ENCODE assay signal across 12 cellular contexts in the genomic region with DNA sequence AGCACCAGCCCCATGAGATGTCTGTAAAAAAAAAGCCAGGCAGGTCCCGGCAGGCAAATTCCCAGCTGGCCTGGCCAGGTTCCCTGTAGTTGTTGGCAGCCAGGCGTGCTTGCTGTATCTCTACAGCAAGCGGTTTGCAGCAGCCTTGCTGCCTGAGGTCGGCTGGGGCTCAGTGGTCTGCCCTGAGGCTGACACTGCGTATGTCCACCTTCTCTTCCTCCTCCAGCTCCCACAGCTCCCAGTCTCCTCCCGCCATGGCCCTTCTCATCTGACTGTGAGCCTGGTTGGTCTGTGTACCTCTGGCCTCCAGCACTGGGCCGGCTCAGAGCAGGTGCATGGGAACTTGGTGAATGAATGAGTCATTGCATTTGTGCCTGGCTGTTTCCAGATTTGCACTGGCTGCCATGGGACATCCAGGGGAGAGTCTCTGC. TPM values are rescaled to one million over a fixed set of nuclear protein-coding genes. Genes with fewer than 3 reads are reported as not detected.
DNase-seq lines count a peak whose midpoint lies in the region; ATAC-seq and TF ChIP-seq lines count a peak whose summit lies in the region.
"Had no signal": no experiment of that assay in that cellular context is flagged by ENCODE, and none has a peak within 500 bp of the region (broad histone marks: within the 10 kb centered on the region; RNA-seq: fewer than 3 reads in every experiment).

No MANE protein-coding gene starts in this region.

- no peak overlapping the region for H3K14ac ChIP-seq in IMR-90 (replicated peaks; ENCODE audit: low read depth, low read length)

- in situ Hi-C loops in IMR-90 (cut with MboI; ENCODE audit: low sequenced_read_pairs): no loop called here

- no peaks in the 10 kb centered on the region for H3K36me3 ChIP-seq in IMR-90 (ENCODE audit: control insufficient read depth, insufficient read depth, low read length)
- no peaks in the 10 kb centered on the region for H3K36me3 ChIP-seq in RWPE2 (ENCODE audit: low read depth)

- ATAC-seq in IMR-90 (ENCODE audit: low read depth): no peak
- peak; percentile 65 for ATAC-seq in RWPE2 (ENCODE audit: low read depth)
- ATAC-seq in natural killer cell treated with Interleukin-12 subunit alpha and Interleukin-12 subunit beta and Interleukin-15 and Interleukin-18, amount 100 ng/mL, for 72 hours: no peak
- ATAC-seq in HG03565 (IDR thresholded peaks at IDR 0.05; ENCODE audit: unreplicated experiment): no peak
- no peak for ATAC-seq in stimulated activated naive B cell treated with anti-CD40 and anti-IgM and Interleukin-4, amounts not matched to agents 10 μg/mL and 1 μg/mL and 100 μg/mL, for 72 hours (replicated peaks)

- H3K27ac Mint-ChIP-seq in natural killer cell treated with Interleukin-12 subunit alpha and Interleukin-12 subunit beta and Interleukin-15 and Interleukin-18, amount 100 ng/mL, for 72 hours: no peak overlapping the region
- no peak overlapping the region for H3K27ac Mint-ChIP-seq in stimulated activated naive B cell treated with anti-CD40 and anti-IgM and Interleukin-4, amounts not matched to agents 10 μg/mL and 1 μg/mL and 100 μg/mL, for 72 hours
- H3K27ac Mint-ChIP-seq: activated CD4-positive, alpha-beta T cell treated with anti-CD3 and anti-CD28 coated beads, Interleukin-2, amount 10 ng/mL, durations not matched to agents 7 days and 5 days; activated naive CD8-positive, alpha-beta T cell; CD4-positive, CD25-positive, alpha-beta regulatory T cell had no signal

- 36% methylated on average over 4 of the region's 7 CpGs; no CpG with 5 or more reads in 1 of the 2 experiments for WGBS in IMR-90 (ENCODE audit: extremely low coverage in 2 of 2, insufficient read length in 1 of 2), 2 experiments

- no peak for TF ChIP-seq CTCF in IMR-90 (conservative IDR thresholded peaks at IDR 0.05; ENCODE audit: low read depth, low read length)
- TF ChIP-seq CTCF in RWPE2 (IDR thresholded peaks at IDR 0.05; ENCODE audit: poor library complexity, severe bottlenecking): no peak

- H3K4me1 Mint-ChIP-seq in natural killer cell treated with Interleukin-12 subunit alpha and Interleukin-12 subunit beta and Interleukin-15 and Interleukin-18, amount 100 ng/mL, for 72 hours (ENCODE audit: low read depth in 2 of 2): no peaks in the 10 kb centered on the region
- no peaks in the 10 kb centered on the region for H3K4me1 Mint-ChIP-seq in stimulated activated naive B cell treated with anti-CD40 and anti-IgM and Interleukin-4, amounts not matched to agents 10 μg/mL and 1 μg/mL and 100 μg/mL, for 72 hours
- H3K4me1 Mint-ChIP-seq: activated CD4-positive, alpha-beta T cell treated with anti-CD3 and anti-CD28 coated beads, Interleukin-2, amount 10 ng/mL, durations not matched to agents 7 days and 5 days; CD4-positive, CD25-positive, alpha-beta regulatory T cell had no signal

- no peak overlapping the region for H2BK5ac ChIP-seq in IMR-90 (ENCODE audit: low read depth, low read length, poor library complexity, severe bottlenecking)

- no peaks in the 10 kb centered on the region for H3K36me3 Mint-ChIP-seq in natural killer cell treated with Interleukin-12 subunit alpha and Interleukin-12 subunit beta and Interleukin-15 and Interleukin-18, amount 100 ng/mL, for 72 hours
- H3K36me3 Mint-ChIP-seq in stimulated activated naive B cell treated with anti-CD40 and anti-IgM and Interleukin-4, amounts not matched to agents 10 μg/mL and 1 μg/mL and 100 μg/mL, for 72 hours: no peaks in the 10 kb centered on the region
- H3K36me3 Mint-ChIP-seq: activated naive CD8-positive, alpha-beta T cell; CD4-positive, CD25-positive, alpha-beta regulatory T cell had no signal

- no peak overlapping the region for H3K4me3 Mint-ChIP-seq in natural killer cell treated with Interleukin-12 subunit alpha and Interleukin-12 subunit beta and Interleukin-15 and Interleukin-18, amount 100 ng/mL, for 72 hours
- no peak overlapping the region for H3K4me3 Mint-ChIP-seq in stimulated activated naive B cell treated with anti-CD40 and anti-IgM and Interleukin-4, amounts not matched to agents 10 μg/mL and 1 μg/mL and 100 μg/mL, for 72 hours
- H3K4me3 Mint-ChIP-seq: activated CD4-positive, alpha-beta T cell treated with anti-CD3 and anti-CD28 coated beads, Interleukin-2, amount 10 ng/mL, durations not matched to agents 7 days and 5 days; activated naive CD8-positive, alpha-beta T cell; CD4-positive, CD25-positive, alpha-beta regulatory T cell had no signal

- no peak overlapping the region for H4K8ac ChIP-seq in IMR-90 (ENCODE audit: low read depth in 2 of 2, low read length in 2 of 2)

- BruUV-seq in IMR-90 (replicated peaks; lab: Mats Ljungman, UMichigan): no TSS peak

- peak overlapping the region; percentile 53 for H2AFZ ChIP-seq in IMR-90 (replicated peaks; ENCODE audit: low read length, poor library complexity)

- H3K79me1 ChIP-seq in IMR-90 (ENCODE audit: low read depth in 1 of 2, low read length in 2 of 2): no peaks in the 10 kb centered on the region

- H3K27ac ChIP-seq in IMR-90 (ENCODE audit: insufficient read depth, low read length) (no peak overlapping the region), RWPE2 (ENCODE audit: poor library complexity, severe bottlenecking) (no peak overlapping the region)

- TF ChIP-seq POLR2A in IMR-90 (IDR thresholded peaks at IDR 0.05; ENCODE audit: low read depth, low read length): no peak

- H3K9ac ChIP-seq in IMR-90 (ENCODE audit: low read depth, low read length): no peak overlapping the region

- no peak overlapping the region for H3K18ac ChIP-seq in IMR-90 (ENCODE audit: low read depth, low read length)

- H3K4ac ChIP-seq in IMR-90 (ENCODE audit: low read depth, low read length): no peak overlapping the region

- no peak overlapping the region for H2BK120ac ChIP-seq in IMR-90 (ENCODE audit: low read depth, low read length)

- no peak overlapping the region for H2BK15ac ChIP-seq in IMR-90 (ENCODE audit: low read depth, low read length)

- H3K27me3 ChIP-seq in IMR-90 (ENCODE audit: control insufficient read depth, insufficient read depth, low read length) (peaks cover 24% of the 10 kb centered on the region), RWPE2 (ENCODE audit: insufficient read depth, poor library complexity, severe bottlenecking) (no peaks in the 10 kb centered on the region)

- CTCF ChIA-PET in IMR-90 (lab: Yijun Ruan, JAX): interaction anchor here (0.7 kb wide), 1 partner anchor 194 kb away, joined by 3 read pairs; no protein-coding TSS in a partner anchor

- H4K91ac ChIP-seq in IMR-90 (ENCODE audit: insufficient read depth, low read depth, low read length): no peak overlapping the region

- no peak overlapping the region for H3K4me3 ChIP-seq in IMR-90 (ENCODE audit: insufficient read depth, low read depth, low read length)
- no peak overlapping the region for H3K4me3 ChIP-seq in RWPE2 (ENCODE audit: severe bottlenecking)

- H4K20me1 ChIP-seq in IMR-90 (ENCODE audit: insufficient read depth, low read length): no peaks in the 10 kb centered on the region

- no peak overlapping the region for H2AK9ac ChIP-seq in IMR-90 (replicated peaks; ENCODE audit: low read depth, low read length, poor library complexity)

- no peak overlapping the region for H3K56ac ChIP-seq in IMR-90 (ENCODE audit: extremely low read depth, insufficient read depth, low read length)

- H4K5ac ChIP-seq in IMR-90 (ENCODE audit: low read depth, low read length): no peak overlapping the region

- H3K27me3 Mint-ChIP-seq in natural killer cell treated with Interleukin-12 subunit alpha and Interleukin-12 subunit beta and Interleukin-15 and Interleukin-18, amount 100 ng/mL, for 72 hours: peaks cover 0 to 3% of the 10 kb centered on the region in 2 donors
- peaks cover 8 to 10% of the 10 kb centered on the region in 2 donors for H3K27me3 Mint-ChIP-seq in stimulated activated naive B cell treated with anti-CD40 and anti-IgM and Interleukin-4, amounts not matched to agents 10 μg/mL and 1 μg/mL and 100 μg/mL, for 72 hours
- H3K27me3 Mint-ChIP-seq: activated CD4-positive, alpha-beta T cell treated with anti-CD3 and anti-CD28 coated beads, Interleukin-2, amount 10 ng/mL, durations not matched to agents 7 days and 5 days; activated naive CD8-positive, alpha-beta T cell had no signal

- no peak overlapping the region for H2BK20ac ChIP-seq in IMR-90 (ENCODE audit: low read depth, low read length)

- DNase-seq in IMR-90 (no peak), RWPE2 (ENCODE audit: low spot score) (no peak), cardiac septum (ENCODE audit: low spot score) (peak; percentile 91), posterior vena cava (ENCODE audit: low spot score) (peak; percentile 82), NCI-H187 treated with DMSO at 0.1 percent for 48 hours (lab: John Stamatoyannopoulos, UW) (no peak)
- no peak for DNase-seq in natural killer cell treated with Interleukin-12 subunit alpha and Interleukin-12 subunit beta and Interleukin-15 and Interleukin-18, amount 100 ng/mL, for 72 hours (ENCODE audit: low spot score)
- DNase-seq in stimulated activated naive B cell treated with anti-CD40 and anti-IgM and Interleukin-4, amounts not matched to agents 10 μg/mL and 1 μg/mL and 100 μg/mL, for 72 hours: no peak
- DNase-seq: activated CD4-positive, alpha-beta T cell treated with anti-CD3 and anti-CD28 coated beads, Interleukin-2, amount 10 ng/mL, durations not matched to agents 7 days and 5 days; CD4-positive, CD25-positive, alpha-beta regulatory T cell; NCI-H2081 treated with DMSO at 0.1 percent for 48 hours had no signal

- intact Hi-C loops in IMR-90 (cut with micrococcal nuclease): no loop called here
- intact Hi-C loops in cardiac septum (cut with DNase I): loop anchor here (5.0 kb wide), 1 partner anchor 42 kb away; the partner anchor contains the start of gene SPSB4
- intact Hi-C loops in posterior vena cava (cut with DNase I): no loop called here

- H3K9me3 ChIP-seq in IMR-90 (ENCODE audit: control insufficient read depth, insufficient read depth, low read length): no peaks in the 10 kb centered on the region
- no peaks in the 10 kb centered on the region for H3K9me3 ChIP-seq in RWPE2 (ENCODE audit: severe bottlenecking)

- no peaks in the 10 kb centered on the region for H3K9me1 ChIP-seq in IMR-90 (ENCODE audit: insufficient read depth, low read length)

- no peak overlapping the region for H3K4me2 ChIP-seq in IMR-90 (ENCODE audit: low read depth, low read length)

- no peak overlapping the region for H2AK5ac ChIP-seq in IMR-90 (ENCODE audit: low read depth, low read length)

- H3K9me3 Mint-ChIP-seq in natural killer cell treated with Interleukin-12 subunit alpha and Interleukin-12 subunit beta and Interleukin-15 and Interleukin-18, amount 100 ng/mL, for 72 hours: no peaks in the 10 kb centered on the region
- H3K9me3 Mint-ChIP-seq in stimulated activated naive B cell treated with anti-CD40 and anti-IgM and Interleukin-4, amounts not matched to agents 10 μg/mL and 1 μg/mL and 100 μg/mL, for 72 hours: no peaks in the 10 kb centered on the region
- H3K9me3 Mint-ChIP-seq: activated CD4-positive, alpha-beta T cell treated with anti-CD3 and anti-CD28 coated beads, Interleukin-2, amount 10 ng/mL, durations not matched to agents 7 days and 5 days had no signal

- no peak overlapping the region for H3K23ac ChIP-seq in IMR-90 (ENCODE audit: low read depth, low read length)

- POLR2A ChIA-PET in IMR-90 (lab: Charles Lee; ENCODE audit: unreplicated experiment): no interaction called here

- H3K4me1 ChIP-seq in IMR-90 (ENCODE audit: control insufficient read depth, insufficient read depth, low read length) (no peaks in the 10 kb centered on the region), RWPE2 (ENCODE audit: insufficient read depth, poor library complexity, severe bottlenecking) (no peaks in the 10 kb centered on the region)

- TF ChIP-seq RAD21 in IMR-90 (IDR thresholded peaks at IDR 0.05; ENCODE audit: low read length): no peak

- dilution Hi-C loops in IMR-90 (cut with HindIII; ENCODE audit: low sequenced_read_pairs, unreplicated experiment): no loop called here

RNA-seq across cellular contexts. Expression of gene SPSB4, which starts 42.8 kb away (rescaled TPM):
- total RNA-seq in IMR-90 (2012; rRNA removed) (not detected in 2 replicates), cardiac septum (4.9 TPM), posterior vena cava (1 to 10 TPM in 1 of 2 donors, under 1 TPM in 1; 0.76 to 3.1 TPM)
- not detected in 2 replicates for polyA plus RNA-seq in IMR-90 (2012; rRNA removed)
- polyA plus RNA-seq in IMR-90 (2012; cell fraction: cytosol; rRNA removed): not detected in 2 replicates
- polyA plus RNA-seq in IMR-90 (2012; cell fraction: nucleus; rRNA removed; ENCODE audit: low replicate concordance): not detected in 2 replicates
- total RNA-seq in natural killer cell treated with Interleukin-12 subunit alpha and Interleukin-12 subunit beta and Interleukin-15 and Interleukin-18, amount 100 ng/mL, for 72 hours: not detected
- total RNA-seq: activated CD4-positive, alpha-beta T cell treated with anti-CD3 and anti-CD28 coated beads, Interleukin-2, amount 10 ng/mL, durations not matched to agents 7 days and 5 days; CD4-positive, CD25-positive, alpha-beta regulatory T cell had no signal
- polyA plus RNA-seq: CD4-positive, CD25-positive, alpha-beta regulatory T cell had no signal

Comparison
In these comparisons a context has a peak if more than half of its experiments do, and no peak if none do; other contexts are left out.
1. DNase-seq: peak in cardiac septum (single experiment) and posterior vena cava (single experiment); none in IMR-90 (single experiment), RWPE2 (single experiment), NCI-H187 treated with DMSO at 0.1 percent for 48 hours (single experiment), natural killer cell treated with Interleukin-12 subunit alpha and Interleukin-12 subunit beta and Interleukin-15 and Interleukin-18, amount 100 ng/mL, for 72 hours (single experiment) and stimulated activated naive B cell treated with anti-CD40 and anti-IgM and Interleukin-4, amounts not matched to agents 10 μg/mL and 1 μg/mL and 100 μg/mL, for 72 hours (single experiment).